1 cellular context compared by ENCODE assay signal in genomic region chr6:90780778-90781177, GRCh38.
TF ChIP-seq lines count a peak whose summit lies in the region.

No MANE protein-coding gene starts in this region.

TF ChIP-seq in GM23338, 12 proteins besides CTCF, POLR2A, EP300 and RAD21:
- TF ChIP-seq ZNF462 (CRISPR knock-in tag; IDR thresholded peaks at IDR 0.05): no peak
- no peak for TF ChIP-seq ETS1 (IDR thresholded peaks at IDR 0.05)
- no peak for TF ChIP-seq JUNB (IDR thresholded peaks at IDR 0.05; ENCODE audit: unreplicated experiment)
- TF ChIP-seq ZNF114 (CRISPR knock-in tag; IDR thresholded peaks at IDR 0.05): no peak
- TF ChIP-seq POLR2AphosphoS5 (IDR thresholded peaks at IDR 0.05; ENCODE audit: low read depth): no peak
- TF ChIP-seq NANOG (IDR thresholded peaks at IDR 0.05; ENCODE audit: borderline replicate concordance): no peak
- TF ChIP-seq EZH2 (IDR thresholded peaks at IDR 0.05; ENCODE audit: low read depth, unreplicated experiment): no peak
- no peak for TF ChIP-seq CREB1 (CRISPR knock-in tag; IDR thresholded peaks at IDR 0.05; ENCODE audit: low read depth)
- TF ChIP-seq ZNF331 (CRISPR knock-in tag; IDR thresholded peaks at IDR 0.05; ENCODE audit: low read depth): no peak
- no peak for TF ChIP-seq REST (IDR thresholded peaks at IDR 0.05; ENCODE audit: unreplicated experiment)
- TF ChIP-seq EZH2phosphoT487 (IDR thresholded peaks at IDR 0.05; ENCODE audit: unreplicated experiment): no peak
- TF ChIP-seq STAT1 (IDR thresholded peaks at IDR 0.05; ENCODE audit: unreplicated experiment): no peak
